In genomic region chr2:36356199-36356989, GRCh38 we compare ENCODE assay signal across 8 cellular contexts. TPM values are rescaled to one million over a fixed set of nuclear protein-coding genes. Genes with fewer than 3 reads are reported as not detected.
DNase-seq lines count a peak whose midpoint lies in the region; ATAC-seq and TF ChIP-seq lines count a peak whose summit lies in the region.

No MANE protein-coding gene starts in this region.

- TF ChIP-seq POLR2A in spleen (IDR thresholded peaks at IDR 0.05), result no peak

- H3K27me3 ChIP-seq in spleen (replicated peaks in 1 of 7), result peaks cover 0 to 44% (median 5%) of the 10 kb centered on the region in 7 donors

- peak; percentile 22 for ATAC-seq in HG02798 (IDR thresholded peaks at IDR 0.05; ENCODE audit: poor library complexity, unreplicated experiment)

- intact Hi-C loops in spleen (cut with DNase I; ENCODE audit: low total_unique reads), result loop anchor here (10.0 kb wide), 1 partner anchor 118 kb away; no protein-coding TSS in a partner anchor

- H3K4me3 ChIP-seq in astrocyte of the cerebellum (ENCODE audit: low read depth, low read length) (peak overlapping the region; percentile 95), spleen (peak overlapping the region; percentile 48 to 90 (median 75))

- no peaks in the 10 kb centered on the region for H3K36me3 ChIP-seq in spleen

- CTCF ChIA-PET in RWPE1 (lab: Yijun Ruan, JAX), result interaction anchor here (0.6 to 1.9 kb wide), 4 partner anchors 16 to 144 kb away, joined by 3 to 8 read pairs (median 3); no protein-coding TSS in a partner anchor

- WGBS in spleen, 5 donors, result 0 to 2% (median 0%) methylated on average over 23 to 92 of the region's 92 CpGs

- H3K27ac ChIP-seq in RWPE1 (peak overlapping the region; percentile 96), spleen (peak overlapping the region; percentile 2 to 88 (median 86))

- TF ChIP-seq CTCF in RWPE1 (conservative IDR thresholded peaks at IDR 0.05; ENCODE audit: low read depth) (no peak), astrocyte of the cerebellum (IDR thresholded peaks at IDR 0.05; ENCODE audit: low read depth, low read length, missing control alignments) (no peak), spleen (IDR thresholded peaks at IDR 0.05 in 8 of 11, conservative IDR thresholded peaks at IDR 0.05 in 3 of 11) (no peak)

- peaks cover 32 to 95% (median 73%) of the 10 kb centered on the region in 6 donors for H3K4me1 ChIP-seq in spleen

- in situ Hi-C loops in astrocyte of the cerebellum (cut with HindIII; ENCODE audit: low sequenced_read_pairs), result no loop called here

- no peaks in the 10 kb centered on the region for H3K9me3 ChIP-seq in spleen

- peak; percentile 11 for DNase-seq in NCI-H2171 treated with DMSO at 0.1 percent for 48 hours (lab: John Stamatoyannopoulos, UW)
- DNase-seq in NCI-H2171 (lab: John Stamatoyannopoulos, UW), result no peak
- no peak for DNase-seq in RWPE1 (ENCODE audit: low spot score)
- DNase-seq in astrocyte of the cerebellum (ENCODE audit: low read depth), result no peak
- DNase-seq in iPS-NIHi11 (ENCODE audit: low spot score), result peak; percentile 32
- peak; percentile 86 for DNase-seq in spleen
- DNase-seq in dedifferentiated amniotic fluid mesenchymal stem cell (ENCODE audit: extremely low spot score), result no peak

- POLR2A ChIA-PET in RWPE1 (lab: Yijun Ruan, JAX; ENCODE audit: low non-redundant PET), result no interaction called here

RNA-seq across cellular contexts. Expression of gene CRIM1, which starts 0.8 kb away (rescaled TPM):
- total RNA-seq in spleen, result 100 to 1,000 TPM in 6 of 7 donors, 10 to 100 TPM in 1; 91.5 to 213 (median 120) TPM
- 10 to 100 TPM in 1 of 3 donors, 1 to 10 TPM in 2; 7.1 to 14.1 (median 7.1) TPM for polyA plus RNA-seq in spleen

Comparison
In these comparisons a context has a peak if more than half of its experiments do, and no peak if none do; other contexts are left out.
1. DNase-seq: peak in NCI-H2171 treated with DMSO at 0.1 percent for 48 hours (single experiment), iPS-NIHi11 (single experiment) and spleen (single experiment); none in NCI-H2171 (single experiment), RWPE1 (single experiment), astrocyte of the cerebellum (single experiment) and dedifferentiated amniotic fluid mesenchymal stem cell (single experiment).